ENCODE assay signal across 24 cellular contexts in the genomic region with DNA sequence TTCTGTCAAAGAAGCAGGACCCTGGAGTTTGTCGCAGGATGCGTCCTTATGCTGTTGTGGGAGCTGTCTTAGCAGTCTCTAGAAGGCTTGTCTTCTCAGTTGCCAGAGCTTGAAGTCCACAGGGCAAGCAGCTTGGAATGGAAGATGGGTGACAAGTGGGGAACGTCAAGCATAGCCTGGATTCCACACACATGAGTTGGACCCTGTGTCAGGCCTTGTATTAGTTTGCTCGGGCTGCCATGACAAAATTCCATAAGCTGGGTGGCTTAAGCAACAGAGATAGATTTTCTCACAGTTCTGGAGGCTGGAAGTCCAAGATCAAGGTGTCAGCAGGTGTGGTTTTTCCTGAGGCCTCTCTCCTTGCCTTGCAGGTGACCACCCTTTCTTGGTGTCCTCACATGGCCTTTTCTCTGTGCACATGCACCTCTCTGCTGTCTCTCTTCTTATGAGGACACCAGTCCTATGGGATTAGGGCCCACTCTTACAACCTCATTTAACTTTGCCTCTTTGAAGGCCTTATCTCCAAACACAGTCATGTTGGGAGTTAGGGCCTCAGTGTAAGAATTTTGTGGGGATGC.
"Had no signal": no experiment of that assay in that cellular context is flagged by ENCODE, and none has a peak within 500 bp of the region (broad histone marks: within the 10 kb centered on the region; RNA-seq: fewer than 3 reads in every experiment).

No MANE protein-coding gene starts in this region.

- H3K4me3 Mint-ChIP-seq: immature natural killer cell; memory B cell; naive thymus-derived CD4-positive, alpha-beta T cell; nephron; neural progenitor cell; stimulated activated naive B cell treated with anti-CD40 and anti-IgM and Interleukin-4, amounts not matched to agents 10 μg/mL and 1 μg/mL and 100 μg/mL, for 72 hours; stimulated activated naive CD8-positive, alpha-beta T cell treated with anti-CD3 and anti-CD28 coated beads, Interleukin-15, Interleukin-2, amounts not matched to agents 100 ng/mL and 50 ng/mL, for 24 hours had no signal

- H2AFZ ChIP-seq: neural progenitor cell had no signal

- H3K9me3 ChIP-seq: mucosa of descending colon, psoas muscle, thoracic aorta, vagina had no signal

- H3K36me3 ChIP-seq: neural progenitor cell, ovary, thoracic aorta, tibial nerve, vagina had no signal

- H3K4me3 ChIP-seq: lung, mucosa of descending colon, neural progenitor cell, ovary, psoas muscle, thoracic aorta, tibial nerve, vagina had no signal

- H3K4me2 ChIP-seq: neural progenitor cell had no signal

- H3K27me3 ChIP-seq: ovary, tibial nerve, vagina had no signal

- H3K9ac ChIP-seq: neural progenitor cell had no signal

- DNase-seq: cortex of kidney; effector CD4-positive, alpha-beta T cell; hypothalamus; immature natural killer cell; mucosa of descending colon; naive thymus-derived CD4-positive, alpha-beta T cell; nucleus accumbens; ovary; posterior cingulate gyrus; psoas muscle; right cardiac atrium; small intestine; stimulated activated CD4-positive, alpha-beta T cell treated with anti-CD3 and anti-CD28 coated beads, Interleukin-15, amount 100 ng/mL, for 24 hours; stimulated activated CD4-positive, alpha-beta T cell treated with anti-CD3 and anti-CD28 coated beads, Interleukin-2, amount 100 ng/mL, for 48 hours; stimulated activated naive B cell treated with anti-CD40 and anti-IgM and Interleukin-4, amounts not matched to agents 10 μg/mL and 1 μg/mL and 100 μg/mL, for 72 hours had no signal

- H3K9me3 Mint-ChIP-seq: immature natural killer cell; nephron; neural progenitor cell; stimulated activated naive CD8-positive, alpha-beta T cell treated with anti-CD3 and anti-CD28 coated beads, Interleukin-15, Interleukin-2, amounts not matched to agents 100 ng/mL and 50 ng/mL, for 24 hours had no signal

- H3K27ac Mint-ChIP-seq: immature natural killer cell; memory B cell; naive thymus-derived CD4-positive, alpha-beta T cell; nephron; neural progenitor cell; stimulated activated naive B cell treated with anti-CD40 and anti-IgM and Interleukin-4, amounts not matched to agents 10 μg/mL and 1 μg/mL and 100 μg/mL, for 72 hours; stimulated activated naive CD8-positive, alpha-beta T cell treated with anti-CD3 and anti-CD28 coated beads, Interleukin-15, Interleukin-2, amounts not matched to agents 100 ng/mL and 50 ng/mL, for 24 hours had no signal

- H3K4me1 ChIP-seq: psoas muscle, tibial nerve, vagina had no signal

- H3K4me1 Mint-ChIP-seq: immature natural killer cell; memory B cell; naive thymus-derived CD4-positive, alpha-beta T cell; nephron; stimulated activated naive B cell treated with anti-CD40 and anti-IgM and Interleukin-4, amounts not matched to agents 10 μg/mL and 1 μg/mL and 100 μg/mL, for 72 hours had no signal

- ATAC-seq: left lobe of liver; mucosa of descending colon; naive thymus-derived CD4-positive, alpha-beta T cell; psoas muscle; right cardiac atrium; stimulated activated naive B cell treated with anti-CD40 and anti-IgM and Interleukin-4, amounts not matched to agents 10 μg/mL and 1 μg/mL and 100 μg/mL, for 72 hours had no signal

- H3K27ac ChIP-seq: neural progenitor cell, ovary, psoas muscle, thoracic aorta, tibial nerve, vagina had no signal

- H3K36me3 Mint-ChIP-seq: immature natural killer cell; stimulated activated naive B cell treated with anti-CD40 and anti-IgM and Interleukin-4, amounts not matched to agents 10 μg/mL and 1 μg/mL and 100 μg/mL, for 72 hours had no signal
